In genomic region chr15:78077860-78078187, GRCh38 we compare ENCODE assay signal across 8 cellular contexts. TPM values are rescaled to one million over a fixed set of nuclear protein-coding genes. Genes with fewer than 3 reads are reported as not detected.
DNase-seq lines count a peak whose midpoint lies in the region; ATAC-seq and TF ChIP-seq lines count a peak whose summit lies in the region.

No MANE protein-coding gene starts in this region.

- H3K4me3 Mint-ChIP-seq in CD4-positive, alpha-beta memory T cell, result peak overlapping the region; percentile 83 to 92 (median 90)
- H3K4me3 Mint-ChIP-seq in brain (peak overlapping the region; percentile 81 to 90 (median 85)), mesothelial cell of epicardium (peak overlapping the region; percentile 79)

- peaks cover 39% of the 10 kb centered on the region for H3K4me1 ChIP-seq in CD4-positive, alpha-beta memory T cell (ENCODE audit: insufficient read depth, low read length)

- TF ChIP-seq CTCF in HL-60 (IDR thresholded peaks at IDR 0.05; ENCODE audit: insufficient read depth, low read length) (no peak), brain (conservative IDR thresholded peaks at IDR 0.05) (no peak), mesothelial cell of epicardium (IDR thresholded peaks at IDR 0.05; ENCODE audit: unreplicated experiment) (no peak)

- H3K4me1 Mint-ChIP-seq in CD4-positive, alpha-beta memory T cell, result peaks cover 25 to 56% (median 40%) of the 10 kb centered on the region in 4 donors
- H3K4me1 Mint-ChIP-seq in brain, result peaks cover 39% of the 10 kb centered on the region
- peaks cover 25% of the 10 kb centered on the region for H3K4me1 Mint-ChIP-seq in mesothelial cell of epicardium

- H3K27me3 ChIP-seq in CD4-positive, alpha-beta memory T cell (ENCODE audit: insufficient read depth, low read length), result no peaks in the 10 kb centered on the region
- no peaks in the 10 kb centered on the region for H3K27me3 ChIP-seq in HL-60 (ENCODE audit: insufficient read depth, poor library complexity, severe bottlenecking)

- intact Hi-C loops in CD4-positive, alpha-beta memory T cell (cut with micrococcal nuclease), result loop anchor here (1.0 to 2.0 kb wide), 4 partner anchors 9 to 30 kb away; no protein-coding TSS in a partner anchor

- no peaks in the 10 kb centered on the region for H3K9me3 ChIP-seq in CD4-positive, alpha-beta memory T cell (ENCODE audit: control insufficient read depth in 1 of 2, low read length in 2 of 2)

- peak overlapping the region; percentile 89 to 96 (median 92) for H3K27ac Mint-ChIP-seq in CD4-positive, alpha-beta memory T cell
- H3K27ac Mint-ChIP-seq in brain (peak overlapping the region; percentile 52 to 87 (median 68)), mesothelial cell of epicardium (no peak overlapping the region)

- H3K36me3 Mint-ChIP-seq in CD4-positive, alpha-beta memory T cell, result peaks cover 9 to 15% of the 10 kb centered on the region in 2 donors
- H3K36me3 Mint-ChIP-seq in brain, result peaks cover 9% of the 10 kb centered on the region
- H3K36me3 Mint-ChIP-seq in mesothelial cell of epicardium, result no peaks in the 10 kb centered on the region

- POLR2A ChIA-PET in CD4-positive, alpha-beta memory T cell (lab: Charles Lee; ENCODE audit: partially characterized antibody), result interaction anchor here (0.9 to 16.7 kb wide), 8 partner anchors 10 to 69 kb away, joined by 3 to 984 read pairs (median 4); no protein-coding TSS in a partner anchor

- ATAC-seq in HG02973 (IDR thresholded peaks at IDR 0.05; ENCODE audit: unreplicated experiment), result no peak
- ATAC-seq in HG02678 (IDR thresholded peaks at IDR 0.05; ENCODE audit: unreplicated experiment), result no peak
- no peak for ATAC-seq in HG02852 (IDR thresholded peaks at IDR 0.05; ENCODE audit: unreplicated experiment)

- peak overlapping the region; percentile 83 for H3K27ac ChIP-seq in CD4-positive, alpha-beta memory T cell (ENCODE audit: low read depth, low read length)
- peak overlapping the region; percentile 46 for H3K27ac ChIP-seq in HL-60 (replicated peaks)

- H3K9me3 Mint-ChIP-seq in CD4-positive, alpha-beta memory T cell, result no peaks in the 10 kb centered on the region
- H3K9me3 Mint-ChIP-seq in brain (no peaks in the 10 kb centered on the region), mesothelial cell of epicardium (no peaks in the 10 kb centered on the region)

- CTCF ChIA-PET in CD4-positive, alpha-beta memory T cell (lab: Charles Lee; ENCODE audit: partially characterized antibody), result interaction anchor here (0.7 to 2.5 kb wide), 10 partner anchors 8 to 46 kb away, joined by 3 to 15 read pairs (median 5); no protein-coding TSS in a partner anchor

- peak overlapping the region; percentile 12 to 89 for H3K4me3 ChIP-seq in CD4-positive, alpha-beta memory T cell (ENCODE audit: low read length in 2 of 2)
- peak overlapping the region; percentile 92 for H3K4me3 ChIP-seq in HL-60 (replicated peaks; ENCODE audit: insufficient read depth, low read length)

- no peak for DNase-seq in CD4-positive, alpha-beta memory T cell
- DNase-seq in HL-60 (ENCODE audit: low read depth in 1 of 2, low spot score in 1 of 2) (no peak), mesothelial cell of epicardium (ENCODE audit: low spot score in 2 of 2, unreplicated experiment in 2 of 2) (no peak), DMS79 (lab: John Stamatoyannopoulos, UW) (no peak)

- no peaks in the 10 kb centered on the region for H3K36me3 ChIP-seq in CD4-positive, alpha-beta memory T cell (ENCODE audit: insufficient read depth, low read length)

- H3K27me3 Mint-ChIP-seq in CD4-positive, alpha-beta memory T cell, result no peaks in the 10 kb centered on the region
- H3K27me3 Mint-ChIP-seq in brain (peaks cover 6% of the 10 kb centered on the region), mesothelial cell of epicardium (ENCODE audit: low read depth) (no peaks in the 10 kb centered on the region)

RNA-seq across cellular contexts. Expression of gene TBC1D2B, which starts 0.3 kb away (rescaled TPM):
- 100 to 1,000 TPM in 1 of 2 experiments, 10 to 100 TPM in 1; 98.1 to 114 TPM for total RNA-seq in CD4-positive, alpha-beta memory T cell
- polyA plus RNA-seq in CD4-positive, alpha-beta memory T cell, result 10 to 100 TPM in 1 of 2 donors, 1 to 10 TPM in 1; 5.6 to 35.4 TPM
- 14.2 TPM for polyA plus RNA-seq in brain (ENCODE audit: insufficient read depth, low read depth, low replicate concordance)
- total RNA-seq in mesothelial cell of epicardium, result 33.8 to 39.8 TPM (median 38.5 TPM) in 3 replicates

RNA-seq across cellular contexts. Expression of gene SH2D7, which starts 14.5 kb away (rescaled TPM):
- total RNA-seq in CD4-positive, alpha-beta memory T cell, result not detected
- not detected for polyA plus RNA-seq in CD4-positive, alpha-beta memory T cell
- not detected for polyA plus RNA-seq in brain (ENCODE audit: insufficient read depth, low read depth, low replicate concordance)
- not detected in 3 replicates for total RNA-seq in mesothelial cell of epicardium

RNA-seq across cellular contexts. Expression of gene CIB2, which starts 53.4 kb away (rescaled TPM):
- total RNA-seq in CD4-positive, alpha-beta memory T cell, result 1 to 10 TPM; 1.0 to 1.7 TPM
- 1 to 10 TPM in 1 of 2 donors, under 1 TPM in 1; 0.56 to 2.2 TPM for polyA plus RNA-seq in CD4-positive, alpha-beta memory T cell
- polyA plus RNA-seq in brain (ENCODE audit: insufficient read depth, low read depth, low replicate concordance), result 64.1 TPM
- 25.5 to 27.6 TPM (median 26.2 TPM) in 3 replicates for total RNA-seq in mesothelial cell of epicardium
